In the genomic region with DNA sequence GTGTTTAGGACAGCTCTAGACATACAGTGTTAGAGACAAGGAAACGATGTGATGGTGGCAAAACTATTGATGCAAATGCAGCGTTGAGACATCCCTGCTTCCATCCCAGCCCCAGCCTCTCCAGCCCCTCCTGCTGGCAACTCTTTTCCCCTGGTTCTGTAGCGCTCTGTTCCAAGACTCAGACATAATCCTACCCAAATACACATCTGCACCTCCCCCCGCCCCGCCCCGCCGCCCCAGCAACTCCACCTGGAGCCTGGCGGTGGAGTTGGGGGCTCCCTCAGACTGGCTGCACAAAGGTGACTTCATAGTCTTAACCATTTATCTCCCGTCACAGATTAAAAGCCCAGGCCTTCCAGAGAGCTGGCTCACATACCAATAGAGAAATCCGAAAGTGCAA, we compare ENCODE assay signal across 9 cellular contexts. TPM values are rescaled to one million over a fixed set of nuclear protein-coding genes. Genes with fewer than 3 reads are reported as not detected.
A peak's percentile ranks its signal among the peaks of the same experiment; 100 is the strongest.
DNase-seq lines count a peak whose midpoint lies in the region; ATAC-seq, FAIRE-seq and TF ChIP-seq lines count a peak whose summit lies in the region.
"Had no signal": no experiment of that assay in that cellular context is flagged by ENCODE, and none has a peak within 500 bp of the region (broad histone marks: within the 10 kb centered on the region; RNA-seq: fewer than 3 reads in every experiment).

No MANE protein-coding gene starts in this region.

- H3K4me2 ChIP-seq in neural progenitor cell, result peak overlapping the region; percentile 21

- H3K4me3 ChIP-seq in fibroblast of mammary gland (ENCODE audit: control insufficient read depth, low read depth, low read length), result no peak overlapping the region
- H3K4me3 ChIP-seq in neural progenitor cell, result peak overlapping the region; percentile 17
- H3K4me3 ChIP-seq in suprapubic skin, result no peak overlapping the region

- no peak for FAIRE-seq in D721Med (lab: Jason Lieb, UNC)

- H3K4me3 Mint-ChIP-seq in neural progenitor cell, result no peak overlapping the region

- ATAC-seq in GM18520 (IDR thresholded peaks at IDR 0.05; ENCODE audit: unreplicated experiment), result no peak

- peaks cover 5% of the 10 kb centered on the region for H3F3A ChIP-seq in neural progenitor cell (ENCODE audit: low read depth)

- no peak overlapping the region for H2AFZ ChIP-seq in neural progenitor cell (replicated peaks)

- no peak for TF ChIP-seq EP300 in suprapubic skin (IDR thresholded peaks at IDR 0.05)

- no peak overlapping the region for H3K9ac ChIP-seq in neural progenitor cell

- H3K9me3 Mint-ChIP-seq in neural progenitor cell, result peaks cover 7% of the 10 kb centered on the region

- H3K36me3 Mint-ChIP-seq in neural progenitor cell, result peaks cover 2% of the 10 kb centered on the region

- H3K27me3 Mint-ChIP-seq in neural progenitor cell (ENCODE audit: insufficient read depth, low read depth), result peaks cover 3% of the 10 kb centered on the region

- no peaks in the 10 kb centered on the region for H3K9me3 ChIP-seq in neural progenitor cell (ENCODE audit: low read depth)
- no peaks in the 10 kb centered on the region for H3K9me3 ChIP-seq in suprapubic skin

- no peak for TF ChIP-seq POLR2A in suprapubic skin (IDR thresholded peaks at IDR 0.05)

- DNase-seq in D721Med (ENCODE audit: insufficient read length, low spot score), result no peak
- DNase-seq in NCI-H69 (lab: John Stamatoyannopoulos, UW), result peak; percentile 12
- DNase-seq in fibroblast of mammary gland (ENCODE audit: low read depth), result peak; percentile 6
- peak; percentile 74 for DNase-seq in neural progenitor cell (ENCODE audit: low spot score)
- no peak for DNase-seq in suprapubic skin (ENCODE audit: low spot score in 2 of 2)
- no peak for DNase-seq in SIG-M5 (lab: John Stamatoyannopoulos, UW)
- no peak for DNase-seq in stimulated activated CD4-positive, alpha-beta T cell treated with anti-CD3 and anti-CD28 coated beads, Interleukin-2, amount 100 ng/mL, for 24 hours
- DNase-seq: activated CD4-positive, alpha-beta T cell treated with anti-CD3 and anti-CD28 coated beads, Interleukin-2, amount 50 U/mL, for 48 hours had no signal

- WGBS in suprapubic skin, result 31% methylated on average over 10 of the region's 10 CpGs

- H3K36me3 ChIP-seq in neural progenitor cell, result no peaks in the 10 kb centered on the region
- no peaks in the 10 kb centered on the region for H3K36me3 ChIP-seq in suprapubic skin

- no peak overlapping the region for H3K27ac Mint-ChIP-seq in neural progenitor cell

- TF ChIP-seq CTCF in D721Med (IDR thresholded peaks at IDR 0.05; ENCODE audit: insufficient read depth, missing control alignments) (peak; percentile 60), fibroblast of mammary gland (conservative IDR thresholded peaks at IDR 0.05; ENCODE audit: control insufficient read depth, insufficient read depth, low read depth, low read length) (peak; percentile 38), neural progenitor cell (IDR thresholded peaks at IDR 0.05) (peak; percentile 60), suprapubic skin (IDR thresholded peaks at IDR 0.05) (peak in 1 of 2 donors; percentile 11)

- no peaks in the 10 kb centered on the region for H3K79me2 ChIP-seq in neural progenitor cell (ENCODE audit: low read depth)

- H4K20me1 ChIP-seq in neural progenitor cell (ENCODE audit: low read depth), result no peaks in the 10 kb centered on the region

- peaks cover 8% of the 10 kb centered on the region for H3K4me1 Mint-ChIP-seq in neural progenitor cell

- H3K27me3 ChIP-seq in neural progenitor cell (no peaks in the 10 kb centered on the region), suprapubic skin (no peaks in the 10 kb centered on the region)

- peaks cover 7% of the 10 kb centered on the region for H3K4me1 ChIP-seq in neural progenitor cell
- no peaks in the 10 kb centered on the region for H3K4me1 ChIP-seq in suprapubic skin

- H3K27ac ChIP-seq in neural progenitor cell (no peak overlapping the region), suprapubic skin (no peak overlapping the region)

RNA-seq across cellular contexts. Expression of a gene that starts 7.2 kb away (rescaled TPM):
- total RNA-seq in neural progenitor cell (ENCODE audit: low replicate concordance) (25.8 and 26.4 TPM in 2 replicates), suprapubic skin (10 to 100 TPM; 20.1 to 43.1 (median 28.7) TPM)

Comparison
In these comparisons a context has a peak if more than half of its experiments do, and no peak if none do; other contexts are left out.
1. DNase-seq: peak in NCI-H69 (single experiment), fibroblast of mammary gland (single experiment) and neural progenitor cell (single experiment); none in D721Med (single experiment), suprapubic skin (0 of 2), SIG-M5 (single experiment) and stimulated activated CD4-positive, alpha-beta T cell treated with anti-CD3 and anti-CD28 coated beads, Interleukin-2, amount 100 ng/mL, for 24 hours (0 of 2).